8 cellular contexts compared by ENCODE assay signal in genomic region chr16:2907089-2907735, GRCh38. TPM values are rescaled to one million over a fixed set of nuclear protein-coding genes. Genes with fewer than 3 reads are reported as not detected.
A peak's percentile ranks its signal among the peaks of the same experiment; 100 is the strongest.
DNase-seq lines count a peak whose midpoint lies in the region; ATAC-seq and TF ChIP-seq lines count a peak whose summit lies in the region.
"Not testable (repeated sequence)": the region's sequence is repeated elsewhere in the genome, so short reads cannot be mapped to it uniquely, and the experiment has no call there.

No MANE protein-coding gene starts in this region.

- not testable (repeated sequence) for H3K4me1 ChIP-seq in Loucy (ENCODE audit: insufficient read depth, low read length, poor library complexity, severe bottlenecking)
- peaks cover 39% of the 10 kb centered on the region for H3K4me1 ChIP-seq in left ventricle myocardium inferior
- H3K4me1 ChIP-seq in neutrophil (ENCODE audit: control insufficient read depth in 1 of 2, insufficient read depth in 1 of 2, low read depth in 1 of 2, low read length in 1 of 2): peaks cover 30 to 39% of the 10 kb centered on the region in 2 experiments
- H3K4me1 ChIP-seq in testis: peaks cover 14% of the 10 kb centered on the region

- not testable (repeated sequence) for H3K9me2 ChIP-seq in Loucy (replicated peaks; ENCODE audit: low read depth, low read length)

- not testable (repeated sequence) for H3K9me3 ChIP-seq in Loucy (ENCODE audit: insufficient read depth, low read depth, low read length); left ventricle myocardium inferior (replicated peaks); neutrophil; testis

- not testable (repeated sequence) for H3F3A ChIP-seq in Loucy (ENCODE audit: low read depth)

- peaks cover 25% of the 10 kb centered on the region for H3K4me1 Mint-ChIP-seq in activated CD8-positive, alpha-beta memory T cell treated with anti-CD3 and anti-CD28 coated beads, Interleukin-2, amount 10 ng/mL, durations not matched to agents 7 days and 5 days

- TF ChIP-seq POLR2A in testis (IDR thresholded peaks at IDR 0.05): not testable (repeated sequence)

- not testable (repeated sequence) for H2AFZ ChIP-seq in Loucy (ENCODE audit: low read length)

- not testable (repeated sequence) for H3K27me3 Mint-ChIP-seq in activated CD8-positive, alpha-beta memory T cell treated with anti-CD3 and anti-CD28 coated beads, Interleukin-2, amount 10 ng/mL, durations not matched to agents 7 days and 5 days

- not testable (repeated sequence) for H3K4me2 ChIP-seq in Loucy (ENCODE audit: low read depth, low read length, poor library complexity, severe bottlenecking)

- not testable (repeated sequence) for H3K9me3 Mint-ChIP-seq in activated CD8-positive, alpha-beta memory T cell treated with anti-CD3 and anti-CD28 coated beads, Interleukin-2, amount 10 ng/mL, durations not matched to agents 7 days and 5 days (ENCODE audit: low read depth)

- CTCF ChIA-PET in activated CD8-positive, alpha-beta memory T cell treated with anti-CD3 and anti-CD28 coated beads, Interleukin-2, amount 10 ng/mL, durations not matched to agents 7 days and 5 days (lab: Charles Lee): interaction anchor here (1.1 to 4.0 kb wide), 10 partner anchors 13 to 68 kb away, joined by 3 to 26 read pairs (median 8); partner anchors contain the start of gene FLYWCH2

- H3K36me3 Mint-ChIP-seq in activated CD8-positive, alpha-beta memory T cell treated with anti-CD3 and anti-CD28 coated beads, Interleukin-2, amount 10 ng/mL, durations not matched to agents 7 days and 5 days: not testable (repeated sequence)

- 5 to 10% methylated on average over 13 to 16 of the region's 16 CpGs for WGBS in testis, 2 donors

- peak; percentile 72 for DNase-seq in DMS53 (lab: John Stamatoyannopoulos, UW)
- DNase-seq in RKO (ENCODE audit: low spot score): peak; percentile 75
- peak; percentile 71 for DNase-seq in activated CD8-positive, alpha-beta memory T cell treated with anti-CD3 and anti-CD28 coated beads, Interleukin-2, amount 10 ng/mL, durations not matched to agents 7 days and 5 days
- DNase-seq in cardiac fibroblast (ENCODE audit: low read depth in 2 of 2): peak; percentile 58 to 63
- DNase-seq in left ventricle myocardium inferior: not testable (repeated sequence)
- peak; percentile 80 for DNase-seq in testis

- H3K27ac ChIP-seq in left ventricle myocardium inferior (replicated peaks): peak overlapping the region; percentile 37
- not testable (repeated sequence) for H3K27ac ChIP-seq in neutrophil, testis

- H3K4me3 Mint-ChIP-seq in activated CD8-positive, alpha-beta memory T cell treated with anti-CD3 and anti-CD28 coated beads, Interleukin-2, amount 10 ng/mL, durations not matched to agents 7 days and 5 days: not testable (repeated sequence)

- intact Hi-C loops in left ventricle myocardium inferior (cut with micrococcal nuclease); testis (cut with DNase I; ENCODE audit: low total_unique reads): not testable (repeated sequence)

- not testable (repeated sequence) for H3K9ac ChIP-seq in Loucy (ENCODE audit: low read depth, low read length, poor library complexity, severe bottlenecking)

- not testable (repeated sequence) for H3K27ac Mint-ChIP-seq in activated CD8-positive, alpha-beta memory T cell treated with anti-CD3 and anti-CD28 coated beads, Interleukin-2, amount 10 ng/mL, durations not matched to agents 7 days and 5 days

- not testable (repeated sequence) for H3K36me3 ChIP-seq in Loucy (ENCODE audit: insufficient read depth, low read length); left ventricle myocardium inferior; neutrophil; testis (ENCODE audit: low read depth, missing control alignments)

- H3K4me3 ChIP-seq in Loucy (ENCODE audit: low read length, poor library complexity, severe bottlenecking); cardiac fibroblast (replicated peaks in 1 of 2; ENCODE audit: low read depth in 2 of 2, low read length in 2 of 2); left ventricle myocardium inferior; neutrophil (ENCODE audit: low read depth in 1 of 2, low read length in 1 of 2); testis: not testable (repeated sequence)

- peak; percentile 44 for TF ChIP-seq CTCF in Loucy (conservative IDR thresholded peaks at IDR 0.05; ENCODE audit: low read length)
- peak; percentile 39 for TF ChIP-seq CTCF in cardiac fibroblast (IDR thresholded peaks at IDR 0.05; ENCODE audit: low read depth, low read length)
- peak; percentile 56 for TF ChIP-seq CTCF in left ventricle myocardium inferior (IDR thresholded peaks at IDR 0.05; ENCODE audit: borderline replicate concordance)
- TF ChIP-seq CTCF in neutrophil (IDR thresholded peaks at IDR 0.05): peak; percentile 50
- peak; percentile 46 to 74 (median 72) for TF ChIP-seq CTCF in testis (IDR thresholded peaks at IDR 0.05)

- not testable (repeated sequence) for ATAC-seq in activated CD8-positive, alpha-beta memory T cell treated with anti-CD3 and anti-CD28 coated beads, Interleukin-2, amount 10 ng/mL, durations not matched to agents 7 days and 5 days

- not testable (repeated sequence) for H4K20me1 ChIP-seq in Loucy (ENCODE audit: insufficient read depth, low read length, poor library complexity, severe bottlenecking)

- not testable (repeated sequence) for H3K27me3 ChIP-seq in Loucy (ENCODE audit: insufficient read depth, low read length, poor library complexity, severe bottlenecking); left ventricle myocardium inferior (ENCODE audit: low read depth); neutrophil; testis

- H3K79me2 ChIP-seq in Loucy (ENCODE audit: insufficient read depth, low read length): not testable (repeated sequence)

RNA-seq across cellular contexts. Expression of gene FLYWCH1, which starts 4.5 kb away (rescaled TPM):
- total RNA-seq in activated CD8-positive, alpha-beta memory T cell treated with anti-CD3 and anti-CD28 coated beads, Interleukin-2, amount 10 ng/mL, durations not matched to agents 7 days and 5 days: 10 to 100 TPM; 52.7 to 58.1 TPM
- total RNA-seq in left ventricle myocardium inferior (35.7 TPM), testis (10 to 100 TPM; 26.7 to 31.0 TPM)
- 12.5 TPM for polyA plus RNA-seq in testis (ENCODE audit: insufficient read depth, low read depth, low replicate concordance)

RNA-seq across cellular contexts. Expression of gene FLYWCH2, which starts 24.2 kb away (rescaled TPM):
- total RNA-seq in activated CD8-positive, alpha-beta memory T cell treated with anti-CD3 and anti-CD28 coated beads, Interleukin-2, amount 10 ng/mL, durations not matched to agents 7 days and 5 days: 10 to 100 TPM; 19.6 to 19.7 TPM
- total RNA-seq in left ventricle myocardium inferior (23.2 TPM), testis (10 to 100 TPM; 96.1 to 96.5 TPM)
- 42.3 TPM for polyA plus RNA-seq in testis (ENCODE audit: insufficient read depth, low read depth, low replicate concordance)

RNA-seq across cellular contexts. Expression of gene PRSS22, which starts 49.2 kb away (rescaled TPM):
- total RNA-seq in activated CD8-positive, alpha-beta memory T cell treated with anti-CD3 and anti-CD28 coated beads, Interleukin-2, amount 10 ng/mL, durations not matched to agents 7 days and 5 days: not detected
- total RNA-seq in left ventricle myocardium inferior (not detected), testis (not detected)
- polyA plus RNA-seq in testis (ENCODE audit: insufficient read depth, low read depth, low replicate concordance): 0.38 TPM

RNA-seq across cellular contexts. Expression of gene KREMEN2, which starts 56.9 kb away (rescaled TPM):
- total RNA-seq in activated CD8-positive, alpha-beta memory T cell treated with anti-CD3 and anti-CD28 coated beads, Interleukin-2, amount 10 ng/mL, durations not matched to agents 7 days and 5 days: under 1 TPM; 0.35 to 0.40 TPM
- not detected for total RNA-seq in left ventricle myocardium inferior
- total RNA-seq in testis: 1 to 10 TPM; 1.7 TPM
- 0.86 TPM for polyA plus RNA-seq in testis (ENCODE audit: insufficient read depth, low read depth, low replicate concordance)
